Comparison of ENCODE assay signal across 8 cellular contexts in genomic region chr7:123888192-123888591, GRCh38. TPM values are rescaled to one million over a fixed set of nuclear protein-coding genes. Genes with fewer than 3 reads are reported as not detected.
"Had no signal": no experiment of that assay in that cellular context is flagged by ENCODE, and none has a peak within 500 bp of the region (broad histone marks: within the 10 kb centered on the region; RNA-seq: fewer than 3 reads in every experiment).

No MANE protein-coding gene starts in this region.

- H3K36me3 ChIP-seq: HAP-1 had no signal

- H3K9me3 ChIP-seq: HAP-1 had no signal

- H2AFZ ChIP-seq: GM23248 had no signal

- FAIRE-seq: H1, HTR-8/SVneo, K562 had no signal

- H3K27ac ChIP-seq: GM23248 had no signal

- H3K9ac ChIP-seq: GM23248 had no signal

- H3K4me3 ChIP-seq: GM23248, HAP-1, K562 had no signal

- DNase-seq: GM23248, H7, IMR-90 had no signal

- ATAC-seq: K562 had no signal

RNA-seq across cellular contexts. Expression of gene SPAM1, which starts 36.8 kb away (rescaled TPM):
- total RNA-seq: GM23248, H1, H7, HT-29, IMR-90, K562 had no signal
- polyA plus RNA-seq: GM23248, H1, IMR-90, K562 had no signal

RNA-seq across cellular contexts. Expression of gene HYAL4, which starts 43.2 kb away (rescaled TPM):
- total RNA-seq: GM23248, H1, H7, IMR-90, K562 had no signal
- polyA plus RNA-seq: GM23248, H1, IMR-90, K562 had no signal
